19 cellular contexts compared by ENCODE assay signal in genomic region chr7:2205036-2205780, GRCh38. TPM values are rescaled to one million over a fixed set of nuclear protein-coding genes. Genes with fewer than 3 reads are reported as not detected.
A peak's percentile ranks its signal among the peaks of the same experiment; 100 is the strongest.
DNase-seq lines count a peak whose midpoint lies in the region; ATAC-seq and TF ChIP-seq lines count a peak whose summit lies in the region.
"Had no signal": no experiment of that assay in that cellular context is flagged by ENCODE, and none has a peak within 500 bp of the region (broad histone marks: within the 10 kb centered on the region; RNA-seq: fewer than 3 reads in every experiment).

No MANE protein-coding gene starts in this region.

- H3K36me3 Mint-ChIP-seq in HFFc6 (ENCODE audit: low read depth) = no peaks in the 10 kb centered on the region
- H3K36me3 Mint-ChIP-seq in stimulated activated effector memory CD8-positive, alpha-beta T cell treated with anti-CD3 and anti-CD28 coated beads, Interleukin-12 subunit alpha, Interleukin-12 subunit beta, amount 100 ng/mL, for 72 hours = peaks cover 35% of the 10 kb centered on the region

- H3K27ac Mint-ChIP-seq in HFFc6 = 0 out of 2 replicates have a peak overlapping the region, but pooled peaks have one; percentile 8
- peak overlapping the region; percentile 14 for H3K27ac Mint-ChIP-seq in stimulated activated effector memory CD8-positive, alpha-beta T cell treated with anti-CD3 and anti-CD28 coated beads, Interleukin-12 subunit alpha, Interleukin-12 subunit beta, amount 100 ng/mL, for 72 hours
- H3K27ac Mint-ChIP-seq: CD8-positive, alpha-beta T cell; neural progenitor cell had no signal

- DNase-seq in HFFc6 (no peak), mesenteric fat pad (ENCODE audit: low spot score) (peak; percentile 68), NCI-H1105 treated with DMSO at 0.1 percent for 48 hours (lab: John Stamatoyannopoulos, UW) (no peak), inferior parietal cortex (ENCODE audit: extremely low spot score) (no peak)
- DNase-seq in stimulated activated effector memory CD8-positive, alpha-beta T cell treated with anti-CD3 and anti-CD28 coated beads, Interleukin-12 subunit alpha, Interleukin-12 subunit beta, amount 100 ng/mL, for 72 hours (ENCODE audit: low spot score in 2 of 2) = no peak
- DNase-seq: activated naive CD4-positive, alpha-beta T cell; CD8-positive, alpha-beta T cell; DMS53; erythroblast; NCI-H1930; NCI-H226; WERI-Rb-1 had no signal

- H3K4me3 Mint-ChIP-seq in HFFc6 = no peak overlapping the region
- no peak overlapping the region for H3K4me3 Mint-ChIP-seq in stimulated activated effector memory CD8-positive, alpha-beta T cell treated with anti-CD3 and anti-CD28 coated beads, Interleukin-12 subunit alpha, Interleukin-12 subunit beta, amount 100 ng/mL, for 72 hours
- H3K4me3 Mint-ChIP-seq: CD8-positive, alpha-beta T cell; central memory CD8-positive, alpha-beta T cell; neural progenitor cell had no signal

- ATAC-seq in SK-N-SH treated with all-trans-retinoic acid at 6 μM for 48 hours (peak; percentile 1; the same call in 1 of the 3 replicates), HG03457 (IDR thresholded peaks at IDR 0.05; ENCODE audit: unreplicated experiment) (no peak)
- no peak for ATAC-seq in stimulated activated effector memory CD8-positive, alpha-beta T cell treated with anti-CD3 and anti-CD28 coated beads, Interleukin-12 subunit alpha, Interleukin-12 subunit beta, amount 100 ng/mL, for 72 hours
- ATAC-seq: CD8-positive, alpha-beta T cell; gastrocnemius medialis; GM12878; K562 had no signal

- H3K4me1 Mint-ChIP-seq in HFFc6 (ENCODE audit: low read depth) = peaks cover 20% of the 10 kb centered on the region
- H3K4me1 Mint-ChIP-seq in stimulated activated effector memory CD8-positive, alpha-beta T cell treated with anti-CD3 and anti-CD28 coated beads, Interleukin-12 subunit alpha, Interleukin-12 subunit beta, amount 100 ng/mL, for 72 hours = peaks cover 9% of the 10 kb centered on the region

- H3K27me3 Mint-ChIP-seq in HFFc6 (ENCODE audit: insufficient read depth) = no peaks in the 10 kb centered on the region
- H3K27me3 Mint-ChIP-seq: central memory CD8-positive, alpha-beta T cell had no signal

- no peaks in the 10 kb centered on the region for H3K9me3 Mint-ChIP-seq in HFFc6
- H3K9me3 Mint-ChIP-seq in stimulated activated effector memory CD8-positive, alpha-beta T cell treated with anti-CD3 and anti-CD28 coated beads, Interleukin-12 subunit alpha, Interleukin-12 subunit beta, amount 100 ng/mL, for 72 hours = no peaks in the 10 kb centered on the region
- H3K9me3 Mint-ChIP-seq: CD8-positive, alpha-beta T cell; central memory CD8-positive, alpha-beta T cell; neural progenitor cell had no signal

- TF ChIP-seq CTCF in HFFc6 (IDR thresholded peaks at IDR 0.05) = no peak

TF ChIP-seq in SK-N-SH treated with all-trans-retinoic acid at 6 μM for 48 hours, 23 proteins besides CTCF, POLR2A, EP300 and RAD21:
- no peak for TF ChIP-seq ZC3H10 (CRISPR knock-in tag; IDR thresholded peaks at IDR 0.05)
- no peak for TF ChIP-seq OSR1 (CRISPR knock-in tag; IDR thresholded peaks at IDR 0.05)
- no peak for TF ChIP-seq SNAI2 (CRISPR knock-in tag; IDR thresholded peaks at IDR 0.05)

RNA-seq across cellular contexts. Expression of gene MAD1L1, which starts 27.5 kb away (rescaled TPM):
- total RNA-seq in HFFc6 (2021; fragmentation: NEBNext Ultra II Directional; extraction: Animal tissue kit (Norgen Biotek cat#: 25700)) = 10 to 100 TPM; 34.6 to 44.8 (median 40.2) TPM
- total RNA-seq in mesenteric fat pad = 32.2 TPM

RNA-seq across cellular contexts. Expression of gene MRM2, which starts 36.8 kb away (rescaled TPM):
- total RNA-seq in HFFc6 (2021; fragmentation: NEBNext Ultra II Directional; extraction: Animal tissue kit (Norgen Biotek cat#: 25700)) = 10 to 100 TPM; 25.9 to 30.5 (median 27.5) TPM
- 19.7 TPM for total RNA-seq in mesenteric fat pad

RNA-seq across cellular contexts. Expression of gene NUDT1, which starts 36.8 kb away (rescaled TPM):
- 10 to 100 TPM; 35.6 to 57.6 (median 45.9) TPM for total RNA-seq in HFFc6 (2021; fragmentation: NEBNext Ultra II Directional; extraction: Animal tissue kit (Norgen Biotek cat#: 25700))
- total RNA-seq in mesenteric fat pad = 16.3 TPM
